Comparison of ENCODE assay signal across 1 cellular context in genomic region chr10:60375293-60376004, GRCh38.
TF ChIP-seq lines count a peak whose summit lies in the region.

No MANE protein-coding gene starts in this region.

TF ChIP-seq in K562, 482 proteins besides CTCF, POLR2A, EP300 and RAD21 (continued from another document):
- TF ChIP-seq, protein P1, sequence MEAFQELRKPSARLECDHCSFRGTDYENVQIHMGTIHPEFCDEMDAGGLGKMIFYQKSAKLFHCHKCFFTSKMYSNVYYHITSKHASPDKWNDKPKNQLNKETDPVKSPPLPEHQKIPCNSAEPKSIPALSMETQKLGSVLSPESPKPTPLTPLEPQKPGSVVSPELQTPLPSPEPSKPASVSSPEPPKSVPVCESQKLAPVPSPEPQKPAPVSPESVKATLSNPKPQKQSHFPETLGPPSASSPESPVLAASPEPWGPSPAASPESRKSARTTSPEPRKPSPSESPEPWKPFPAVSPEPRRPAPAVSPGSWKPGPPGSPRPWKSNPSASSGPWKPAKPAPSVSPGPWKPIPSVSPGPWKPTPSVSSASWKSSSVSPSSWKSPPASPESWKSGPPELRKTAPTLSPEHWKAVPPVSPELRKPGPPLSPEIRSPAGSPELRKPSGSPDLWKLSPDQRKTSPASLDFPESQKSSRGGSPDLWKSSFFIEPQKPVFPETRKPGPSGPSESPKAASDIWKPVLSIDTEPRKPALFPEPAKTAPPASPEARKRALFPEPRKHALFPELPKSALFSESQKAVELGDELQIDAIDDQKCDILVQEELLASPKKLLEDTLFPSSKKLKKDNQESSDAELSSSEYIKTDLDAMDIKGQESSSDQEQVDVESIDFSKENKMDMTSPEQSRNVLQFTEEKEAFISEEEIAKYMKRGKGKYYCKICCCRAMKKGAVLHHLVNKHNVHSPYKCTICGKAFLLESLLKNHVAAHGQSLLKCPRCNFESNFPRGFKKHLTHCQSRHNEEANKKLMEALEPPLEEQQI (IDR thresholded peaks at IDR 0.05): no peak
- TF ChIP-seq, protein P2, sequence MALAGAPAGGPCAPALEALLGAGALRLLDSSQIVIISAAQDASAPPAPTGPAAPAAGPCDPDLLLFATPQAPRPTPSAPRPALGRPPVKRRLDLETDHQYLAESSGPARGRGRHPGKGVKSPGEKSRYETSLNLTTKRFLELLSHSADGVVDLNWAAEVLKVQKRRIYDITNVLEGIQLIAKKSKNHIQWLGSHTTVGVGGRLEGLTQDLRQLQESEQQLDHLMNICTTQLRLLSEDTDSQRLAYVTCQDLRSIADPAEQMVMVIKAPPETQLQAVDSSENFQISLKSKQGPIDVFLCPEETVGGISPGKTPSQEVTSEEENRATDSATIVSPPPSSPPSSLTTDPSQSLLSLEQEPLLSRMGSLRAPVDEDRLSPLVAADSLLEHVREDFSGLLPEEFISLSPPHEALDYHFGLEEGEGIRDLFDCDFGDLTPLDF (CRISPR knock-in tag; IDR thresholded peaks at IDR 0.05): no peak
- TF ChIP-seq ZNF263 (CRISPR knock-in tag; IDR thresholded peaks at IDR 0.05; ENCODE audit: borderline replicate concordance) (no peak), ZFP30 (CRISPR knock-in tag; IDR thresholded peaks at IDR 0.05; ENCODE audit: borderline replicate concordance) (no peak), NCOA2 (IDR thresholded peaks at IDR 0.05; ENCODE audit: partially characterized antibody in 2 of 2) (no peak), ZNF77 (CRISPR knock-in tag; IDR thresholded peaks at IDR 0.05) (no peak)
